In the genomic region with DNA sequence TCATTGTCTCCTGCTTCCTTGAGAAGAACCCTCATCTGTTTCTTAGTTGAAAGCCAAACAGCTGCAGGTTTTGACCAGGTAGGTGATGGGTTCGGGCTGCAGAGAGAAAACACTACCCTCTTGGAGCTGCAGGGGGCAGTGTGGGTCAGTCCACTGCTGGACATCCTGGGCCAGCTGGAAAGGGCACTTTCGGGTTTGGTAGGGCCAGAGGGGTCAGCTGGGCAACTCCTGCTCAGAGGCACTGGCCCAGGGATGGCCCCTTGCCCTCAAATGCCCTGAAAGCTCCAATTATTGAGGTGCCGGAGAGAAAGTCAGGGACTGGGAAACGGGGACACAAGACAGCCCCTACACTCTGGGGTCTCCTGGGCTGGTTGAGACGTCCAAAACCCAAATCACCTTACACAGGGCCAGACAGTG, we compare ENCODE assay signal across 8 cellular contexts.
A peak's percentile ranks its signal among the peaks of the same experiment; 100 is the strongest.
DNase-seq lines count a peak whose midpoint lies in the region; ATAC-seq and TF ChIP-seq lines count a peak whose summit lies in the region.

No MANE protein-coding gene starts in this region.

- peak; percentile 4 for DNase-seq in EH (ENCODE audit: low read depth)
- DNase-seq in activated naive CD8-positive, alpha-beta T cell treated with anti-CD3 and anti-CD28 coated beads, Interleukin-2, amount 50 U/mL, for 24 hours: peak; percentile 78
- DNase-seq in iPS-NIHi11 (ENCODE audit: low spot score): peak; percentile 81
- DNase-seq in stimulated activated CD4-positive, alpha-beta T cell treated with anti-CD3 and anti-CD28 coated beads, Interleukin-2, amount 100 ng/mL, for 48 hours: peak; percentile 64 to 67
- no peak for DNase-seq in NCI-H1105 treated with DMSO at 0.1 percent for 48 hours (lab: John Stamatoyannopoulos, UW)

- H3K4me1 Mint-ChIP-seq in activated naive CD8-positive, alpha-beta T cell treated with anti-CD3 and anti-CD28 coated beads, Interleukin-2, amount 50 U/mL, for 24 hours: peaks cover 12% of the 10 kb centered on the region

- no peak overlapping the region for H3K27ac Mint-ChIP-seq in activated naive CD8-positive, alpha-beta T cell treated with anti-CD3 and anti-CD28 coated beads, Interleukin-2, amount 50 U/mL, for 24 hours

- no peaks in the 10 kb centered on the region for H3K9me3 Mint-ChIP-seq in activated naive CD8-positive, alpha-beta T cell treated with anti-CD3 and anti-CD28 coated beads, Interleukin-2, amount 50 U/mL, for 24 hours

- no peaks in the 10 kb centered on the region for H3K36me3 Mint-ChIP-seq in activated naive CD8-positive, alpha-beta T cell treated with anti-CD3 and anti-CD28 coated beads, Interleukin-2, amount 50 U/mL, for 24 hours (ENCODE audit: low read depth)

- ATAC-seq in HG02763 (IDR thresholded peaks at IDR 0.05; ENCODE audit: unreplicated experiment) (peak; percentile 57), SK-N-SH treated with all-trans-retinoic acid at 6 μM for 48 hours (peak; percentile 68), GM21447 (IDR thresholded peaks at IDR 0.05; ENCODE audit: unreplicated experiment) (no peak)
- ATAC-seq in activated naive CD8-positive, alpha-beta T cell treated with anti-CD3 and anti-CD28 coated beads, Interleukin-2, amount 50 U/mL, for 24 hours: peak; percentile 73

- H3K27me3 Mint-ChIP-seq in activated naive CD8-positive, alpha-beta T cell treated with anti-CD3 and anti-CD28 coated beads, Interleukin-2, amount 50 U/mL, for 24 hours: no peaks in the 10 kb centered on the region

- H3K4me3 Mint-ChIP-seq in activated naive CD8-positive, alpha-beta T cell treated with anti-CD3 and anti-CD28 coated beads, Interleukin-2, amount 50 U/mL, for 24 hours: no peak overlapping the region

TF ChIP-seq in SK-N-SH treated with all-trans-retinoic acid at 6 μM for 48 hours, 23 proteins besides CTCF, POLR2A, EP300 and RAD21:
- TF ChIP-seq ESRRG (CRISPR knock-in tag; IDR thresholded peaks at IDR 0.05) (no peak), ZNF8 (CRISPR knock-in tag; IDR thresholded peaks at IDR 0.05) (no peak), ISL1 (CRISPR knock-in tag; IDR thresholded peaks at IDR 0.05) (no peak), TSHZ2 (CRISPR knock-in tag; IDR thresholded peaks at IDR 0.05) (no peak), BACH2 (CRISPR knock-in tag; IDR thresholded peaks at IDR 0.05; ENCODE audit: borderline replicate concordance) (no peak), SNAI2 (CRISPR knock-in tag; IDR thresholded peaks at IDR 0.05) (no peak), PATZ1 (CRISPR knock-in tag; IDR thresholded peaks at IDR 0.05; ENCODE audit: borderline replicate concordance) (no peak), ZFP30 (CRISPR knock-in tag; IDR thresholded peaks at IDR 0.05) (no peak), ARNTL (CRISPR knock-in tag; IDR thresholded peaks at IDR 0.05; ENCODE audit: borderline replicate concordance, low read depth) (no peak), TOX (CRISPR knock-in tag; IDR thresholded peaks at IDR 0.05; ENCODE audit: borderline replicate concordance) (no peak), ZFP3 (CRISPR knock-in tag; IDR thresholded peaks at IDR 0.05) (no peak), ZNF565 (CRISPR knock-in tag; conservative IDR thresholded peaks at IDR 0.05; ENCODE audit: low read depth) (no peak), POU6F1 (CRISPR knock-in tag; IDR thresholded peaks at IDR 0.05; ENCODE audit: borderline replicate concordance, low read depth) (no peak), GLIS3 (CRISPR knock-in tag; IDR thresholded peaks at IDR 0.05) (no peak), TCF4 (CRISPR knock-in tag; IDR thresholded peaks at IDR 0.05; ENCODE audit: borderline replicate concordance) (no peak), ZNF70 (CRISPR knock-in tag; IDR thresholded peaks at IDR 0.05) (no peak)
- TF ChIP-seq, protein P1, sequence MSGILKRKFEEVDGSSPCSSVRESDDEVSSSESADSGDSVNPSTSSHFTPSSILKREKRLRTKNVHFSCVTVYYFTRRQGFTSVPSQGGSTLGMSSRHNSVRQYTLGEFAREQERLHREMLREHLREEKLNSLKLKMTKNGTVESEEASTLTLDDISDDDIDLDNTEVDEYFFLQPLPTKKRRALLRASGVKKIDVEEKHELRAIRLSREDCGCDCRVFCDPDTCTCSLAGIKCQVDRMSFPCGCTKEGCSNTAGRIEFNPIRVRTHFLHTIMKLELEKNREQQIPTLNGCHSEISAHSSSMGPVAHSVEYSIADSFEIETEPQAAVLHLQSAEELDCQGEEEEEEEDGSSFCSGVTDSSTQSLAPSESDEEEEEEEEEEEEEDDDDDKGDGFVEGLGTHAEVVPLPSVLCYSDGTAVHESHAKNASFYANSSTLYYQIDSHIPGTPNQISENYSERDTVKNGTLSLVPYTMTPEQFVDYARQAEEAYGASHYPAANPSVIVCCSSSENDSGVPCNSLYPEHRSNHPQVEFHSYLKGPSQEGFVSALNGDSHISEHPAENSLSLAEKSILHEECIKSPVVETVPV (CRISPR knock-in tag; IDR thresholded peaks at IDR 0.05): no peak
